10 cellular contexts compared by ENCODE assay signal in the genomic region with DNA sequence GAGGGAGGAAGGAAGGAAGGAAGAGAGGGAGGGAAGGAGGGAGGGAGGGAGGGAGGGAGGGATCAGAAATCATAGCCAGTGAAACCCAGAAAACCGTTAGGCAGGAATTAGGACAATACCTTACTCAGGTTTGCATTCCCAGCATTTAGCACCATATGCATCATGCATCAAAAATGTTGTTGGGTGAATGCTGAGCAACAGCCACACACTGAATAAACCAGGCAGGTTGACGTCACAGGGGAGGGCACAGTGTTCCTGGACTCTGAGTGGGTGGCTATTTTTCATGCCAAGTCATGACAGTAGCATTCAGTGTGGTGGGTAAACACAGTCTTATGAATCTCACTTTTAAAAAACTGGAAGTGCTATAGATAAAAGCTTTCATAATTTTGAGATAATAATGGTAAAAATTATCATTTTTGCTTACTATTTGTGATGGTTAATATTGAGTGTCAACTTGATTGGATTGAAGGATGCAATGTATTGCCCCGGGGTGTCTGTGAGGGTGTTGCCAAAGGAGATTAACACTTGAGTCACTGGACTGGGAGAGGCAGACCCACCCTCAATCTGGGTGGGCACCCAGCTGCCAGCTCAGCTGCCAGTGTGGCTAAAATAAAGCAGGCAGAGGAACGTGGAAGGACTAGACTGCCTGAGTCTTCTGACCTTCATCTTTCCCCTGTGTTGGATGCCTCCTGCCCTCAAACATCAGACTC.
A peak's percentile ranks its signal among the peaks of the same experiment; 100 is the strongest.
DNase-seq lines count a peak whose midpoint lies in the region; ATAC-seq and TF ChIP-seq lines count a peak whose summit lies in the region.
"Had no signal": no experiment of that assay in that cellular context is flagged by ENCODE, and none has a peak within 500 bp of the region (broad histone marks: within the 10 kb centered on the region; RNA-seq: fewer than 3 reads in every experiment).

No MANE protein-coding gene starts in this region.

- H3K4me3 ChIP-seq in hepatocyte: no peak overlapping the region

- H3K4me1 ChIP-seq in hepatocyte (ENCODE audit: insufficient read depth): no peaks in the 10 kb centered on the region

- H4K20me1 ChIP-seq in hepatocyte (ENCODE audit: insufficient read depth, poor library complexity, severe bottlenecking): no peaks in the 10 kb centered on the region

- H3K36me3 ChIP-seq in hepatocyte (replicated peaks; ENCODE audit: insufficient read depth, low read depth): no peaks in the 10 kb centered on the region
- H3K36me3 ChIP-seq: neutrophil had no signal

- DNase-seq in DMS53 (lab: John Stamatoyannopoulos, UW): peak; percentile 9
- DNase-seq in DMS53 treated with DMSO at 0.1 percent for 48 hours (lab: John Stamatoyannopoulos, UW; ENCODE audit: unreplicated experiment): no peak
- peak in 29 of 56 donors; percentile 8 to 76 (median 28) for DNase-seq in amygdala (lab: John Stamatoyannopoulos, UW)
- peak; percentile 68 for DNase-seq in hepatocyte (ENCODE audit: low spot score)
- DNase-seq in superior temporal gyrus (ENCODE audit: extremely low spot score): peak; percentile 84

- no peaks in the 10 kb centered on the region for H3K79me2 ChIP-seq in hepatocyte

- H3K9me2 ChIP-seq in hepatocyte (replicated peaks; ENCODE audit: insufficient read depth): no peaks in the 10 kb centered on the region

- H3K27me3 ChIP-seq in hepatocyte: no peaks in the 10 kb centered on the region

- no peak overlapping the region for H3K4me2 ChIP-seq in hepatocyte

- no peak overlapping the region for H2AFZ ChIP-seq in hepatocyte

- no peak for TF ChIP-seq CTCF in hepatocyte (IDR thresholded peaks at IDR 0.05; ENCODE audit: poor library complexity)

- no peaks in the 10 kb centered on the region for H3K9me3 ChIP-seq in hepatocyte (ENCODE audit: low read depth)
- H3K9me3 ChIP-seq: neutrophil had no signal

- H3K27ac ChIP-seq in hepatocyte: no peak overlapping the region
- H3K27ac ChIP-seq: 22Rv1, neutrophil had no signal

- 66% methylated on average over 3 of the region's 4 CpGs for WGBS in hepatocyte (ENCODE audit: low lambda C conversion rate, missing lambda C conversion rate)

- ATAC-seq in HG03457 (IDR thresholded peaks at IDR 0.05; ENCODE audit: unreplicated experiment) (no peak), GM18511 (IDR thresholded peaks at IDR 0.05; ENCODE audit: unreplicated experiment) (no peak), GM19023 (IDR thresholded peaks at IDR 0.05; ENCODE audit: unreplicated experiment) (no peak)
